Comparison of ENCODE assay signal across 11 cellular contexts in the genomic region with DNA sequence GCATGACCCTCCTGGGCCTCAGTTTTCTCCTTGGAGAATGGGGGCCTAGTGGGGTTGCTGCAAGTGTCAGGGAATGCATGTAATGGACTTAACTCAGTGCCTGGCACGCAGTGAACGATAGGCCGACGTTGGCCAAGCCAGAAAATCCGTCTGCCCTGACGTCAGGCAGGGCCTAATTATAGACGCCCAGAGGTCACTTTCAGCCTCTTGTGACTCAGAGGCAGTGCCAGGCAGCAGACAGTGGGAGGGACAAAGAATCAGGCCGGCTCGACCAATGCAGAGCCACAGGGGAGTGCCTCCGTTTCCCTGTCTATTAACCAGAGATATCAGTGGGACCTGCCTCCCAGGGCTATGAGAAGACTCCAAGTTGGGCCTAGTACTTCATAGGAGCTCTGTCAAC.
A peak's percentile ranks its signal among the peaks of the same experiment; 100 is the strongest.
DNase-seq lines count a peak whose midpoint lies in the region; ATAC-seq and TF ChIP-seq lines count a peak whose summit lies in the region.
"Had no signal": no experiment of that assay in that cellular context is flagged by ENCODE, and none has a peak within 500 bp of the region (broad histone marks: within the 10 kb centered on the region; RNA-seq: fewer than 3 reads in every experiment).

No MANE protein-coding gene starts in this region.

- peak overlapping the region; percentile 74 for H3K18ac ChIP-seq in trophoblast cell (ENCODE audit: low read length)

- H2BK12ac ChIP-seq in trophoblast cell (ENCODE audit: low read length): peak overlapping the region; percentile 79

- ATAC-seq in Right ventricle myocardium inferior (peak; percentile 95), WTC11 (no peak)

- peaks cover 7% of the 10 kb centered on the region for H3K79me1 ChIP-seq in trophoblast cell (ENCODE audit: low read length)

- 0 out of 2 replicates have a peak, but pooled peaks cover 5% of the 10 kb centered on the region for H3K9me3 Mint-ChIP-seq in WTC11

- H3K27ac ChIP-seq in VCaP (peak overlapping the region; percentile 59), trophoblast cell (ENCODE audit: low read depth, low read length) (peak overlapping the region; percentile 1)

- intact Hi-C loops in Right ventricle myocardium inferior (cut with DNase I): no loop called here

- peak overlapping the region; percentile 86 for H3K14ac ChIP-seq in trophoblast cell (ENCODE audit: low read length)

- peak overlapping the region; percentile 45 for H2AFZ ChIP-seq in trophoblast cell (ENCODE audit: insufficient read depth, low read length, poor library complexity)

- H4K8ac ChIP-seq in trophoblast cell (ENCODE audit: low read depth, low read length): peak overlapping the region; percentile 71

- DNase-seq in Ammon's horn (ENCODE audit: low spot score) (peak; percentile 89), Right ventricle myocardium inferior (ENCODE audit: missing footprints) (peak; percentile 83), trophoblast cell (no peak), HT-29 (ENCODE audit: low spot score) (no peak), epidermal melanocyte (ENCODE audit: insufficient read length, low spot score) (no peak), WTC11 (ENCODE audit: low spot score) (no peak)
- DNase-seq in activated CD8-positive, alpha-beta memory T cell treated with anti-CD3 and anti-CD28 coated beads, Interleukin-2, amount 50 U/mL, for 4 hours: no peak
- DNase-seq: DMS153; NCI-H187; stimulated activated naive CD4-positive, alpha-beta T cell treated with Interleukin-2 at 50 U/mL for 16 hours had no signal

- peak overlapping the region; percentile 69 for H4K12ac ChIP-seq in trophoblast cell (ENCODE audit: low read depth, low read length)

- H3K23ac ChIP-seq in trophoblast cell (ENCODE audit: low read length): no peak overlapping the region

- no peak overlapping the region for H3K27ac Mint-ChIP-seq in WTC11

- TF ChIP-seq CTCF in VCaP (conservative IDR thresholded peaks at IDR 0.05) (no peak), WTC11 (IDR thresholded peaks at IDR 0.05) (no peak)

- H3K36me3 Mint-ChIP-seq in WTC11: peaks cover 35% of the 10 kb centered on the region

- H3K4me2 ChIP-seq in trophoblast cell (ENCODE audit: low read length): no peak overlapping the region

- POLR2A ChIA-PET in WTC11 (lab: Charles Lee): no interaction called here

- no peaks in the 10 kb centered on the region for H3K27me3 Mint-ChIP-seq in WTC11 (ENCODE audit: low read depth)

- H3K4ac ChIP-seq in trophoblast cell (ENCODE audit: low read depth, low read length): no peak overlapping the region

- peaks cover 17% of the 10 kb centered on the region for H3K4me1 Mint-ChIP-seq in WTC11

- CTCF ChIA-PET in WTC11 (lab: Charles Lee): no interaction called here

- H2BK5ac ChIP-seq in trophoblast cell (ENCODE audit: low read depth, low read length, poor library complexity): peak overlapping the region; percentile 52

- no peak overlapping the region for H3K4me3 Mint-ChIP-seq in WTC11

- H2BK120ac ChIP-seq in trophoblast cell (ENCODE audit: insufficient read depth, low read length, poor library complexity): peak overlapping the region; percentile 71

- H4K91ac ChIP-seq in trophoblast cell (ENCODE audit: low read depth, low read length): peak overlapping the region; percentile 88

- H3K4me1 ChIP-seq in trophoblast cell (ENCODE audit: control insufficient read depth in 1 of 2, insufficient read depth in 2 of 2, low read length in 2 of 2): peaks cover 10 to 16% of the 10 kb centered on the region in 2 experiments

- peak overlapping the region; percentile 57 for H2AK5ac ChIP-seq in trophoblast cell (ENCODE audit: low read length)

- H3K9me3 ChIP-seq in trophoblast cell (ENCODE audit: insufficient read depth, low read depth, low read length): peaks cover 2% of the 10 kb centered on the region

- H3K27me3 ChIP-seq in trophoblast cell (ENCODE audit: insufficient read depth, low read length): no peaks in the 10 kb centered on the region

- no peaks in the 10 kb centered on the region for H3K79me2 ChIP-seq in trophoblast cell (ENCODE audit: control insufficient read depth, insufficient read depth, low read length, poor library complexity)

- H3K36me3 ChIP-seq in trophoblast cell (ENCODE audit: control insufficient read depth in 1 of 2, insufficient read depth in 2 of 2, low read length in 2 of 2): no peaks in the 10 kb centered on the region

- H3K9ac ChIP-seq in trophoblast cell (ENCODE audit: low read length): no peak overlapping the region

- no peak overlapping the region for H3K4me3 ChIP-seq in trophoblast cell (ENCODE audit: low read depth, low read length)

- no CpG with 5 or more reads among the region's 10 CpGs for WGBS in trophoblast cell (ENCODE audit: extremely low coverage, insufficient coverage, insufficient read length)

TF ChIP-seq in WTC11, 78 proteins besides CTCF, POLR2A, EP300 and RAD21:
- TF ChIP-seq, protein P1, sequence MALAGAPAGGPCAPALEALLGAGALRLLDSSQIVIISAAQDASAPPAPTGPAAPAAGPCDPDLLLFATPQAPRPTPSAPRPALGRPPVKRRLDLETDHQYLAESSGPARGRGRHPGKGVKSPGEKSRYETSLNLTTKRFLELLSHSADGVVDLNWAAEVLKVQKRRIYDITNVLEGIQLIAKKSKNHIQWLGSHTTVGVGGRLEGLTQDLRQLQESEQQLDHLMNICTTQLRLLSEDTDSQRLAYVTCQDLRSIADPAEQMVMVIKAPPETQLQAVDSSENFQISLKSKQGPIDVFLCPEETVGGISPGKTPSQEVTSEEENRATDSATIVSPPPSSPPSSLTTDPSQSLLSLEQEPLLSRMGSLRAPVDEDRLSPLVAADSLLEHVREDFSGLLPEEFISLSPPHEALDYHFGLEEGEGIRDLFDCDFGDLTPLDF (CRISPR knock-in tag; IDR thresholded peaks at IDR 0.05): no peak
- TF ChIP-seq, protein P2, sequence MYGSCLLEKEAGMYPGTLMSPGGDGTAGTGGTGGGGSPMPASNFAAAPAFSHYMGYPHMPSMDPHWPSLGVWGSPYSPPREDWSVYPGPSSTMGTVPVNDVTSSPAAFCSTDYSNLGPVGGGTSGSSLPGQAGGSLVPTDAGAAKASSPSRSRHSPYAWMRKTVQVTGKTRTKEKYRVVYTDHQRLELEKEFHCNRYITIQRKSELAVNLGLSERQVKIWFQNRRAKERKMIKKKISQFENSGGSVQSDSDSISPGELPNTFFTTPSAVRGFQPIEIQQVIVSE (CRISPR knock-in tag; IDR thresholded peaks at IDR 0.05; ENCODE audit: borderline replicate concordance): no peak
- TF ChIP-seq NFE2L1 (CRISPR knock-in tag; IDR thresholded peaks at IDR 0.05): no peak
- no peak for TF ChIP-seq ESRRA (CRISPR knock-in tag; IDR thresholded peaks at IDR 0.05; ENCODE audit: borderline replicate concordance)
- TF ChIP-seq ZNF263 (CRISPR knock-in tag; IDR thresholded peaks at IDR 0.05; ENCODE audit: low read depth): no peak
- TF ChIP-seq, protein P3, sequence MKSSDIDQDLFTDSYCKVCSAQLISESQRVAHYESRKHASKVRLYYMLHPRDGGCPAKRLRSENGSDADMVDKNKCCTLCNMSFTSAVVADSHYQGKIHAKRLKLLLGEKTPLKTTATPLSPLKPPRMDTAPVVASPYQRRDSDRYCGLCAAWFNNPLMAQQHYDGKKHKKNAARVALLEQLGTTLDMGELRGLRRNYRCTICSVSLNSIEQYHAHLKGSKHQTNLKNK (CRISPR knock-in tag; IDR thresholded peaks at IDR 0.05): no peak
- TF ChIP-seq, protein P4, sequence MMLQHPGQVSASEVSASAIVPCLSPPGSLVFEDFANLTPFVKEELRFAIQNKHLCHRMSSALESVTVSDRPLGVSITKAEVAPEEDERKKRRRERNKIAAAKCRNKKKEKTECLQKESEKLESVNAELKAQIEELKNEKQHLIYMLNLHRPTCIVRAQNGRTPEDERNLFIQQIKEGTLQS (CRISPR knock-in tag; conservative IDR thresholded peaks at IDR 0.05): no peak
- TF ChIP-seq ZNF396 (CRISPR knock-in tag; IDR thresholded peaks at IDR 0.05; ENCODE audit: borderline replicate concordance): no peak
- no peak for TF ChIP-seq TEAD1 (CRISPR knock-in tag; IDR thresholded peaks at IDR 0.05)
- TF ChIP-seq, protein P5, sequence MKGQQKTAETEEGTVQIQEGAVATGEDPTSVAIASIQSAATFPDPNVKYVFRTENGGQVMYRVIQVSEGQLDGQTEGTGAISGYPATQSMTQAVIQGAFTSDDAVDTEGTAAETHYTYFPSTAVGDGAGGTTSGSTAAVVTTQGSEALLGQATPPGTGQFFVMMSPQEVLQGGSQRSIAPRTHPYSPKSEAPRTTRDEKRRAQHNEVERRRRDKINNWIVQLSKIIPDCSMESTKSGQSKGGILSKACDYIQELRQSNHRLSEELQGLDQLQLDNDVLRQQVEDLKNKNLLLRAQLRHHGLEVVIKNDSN (CRISPR knock-in tag; IDR thresholded peaks at IDR 0.05): no peak
- TF ChIP-seq, protein P6, sequence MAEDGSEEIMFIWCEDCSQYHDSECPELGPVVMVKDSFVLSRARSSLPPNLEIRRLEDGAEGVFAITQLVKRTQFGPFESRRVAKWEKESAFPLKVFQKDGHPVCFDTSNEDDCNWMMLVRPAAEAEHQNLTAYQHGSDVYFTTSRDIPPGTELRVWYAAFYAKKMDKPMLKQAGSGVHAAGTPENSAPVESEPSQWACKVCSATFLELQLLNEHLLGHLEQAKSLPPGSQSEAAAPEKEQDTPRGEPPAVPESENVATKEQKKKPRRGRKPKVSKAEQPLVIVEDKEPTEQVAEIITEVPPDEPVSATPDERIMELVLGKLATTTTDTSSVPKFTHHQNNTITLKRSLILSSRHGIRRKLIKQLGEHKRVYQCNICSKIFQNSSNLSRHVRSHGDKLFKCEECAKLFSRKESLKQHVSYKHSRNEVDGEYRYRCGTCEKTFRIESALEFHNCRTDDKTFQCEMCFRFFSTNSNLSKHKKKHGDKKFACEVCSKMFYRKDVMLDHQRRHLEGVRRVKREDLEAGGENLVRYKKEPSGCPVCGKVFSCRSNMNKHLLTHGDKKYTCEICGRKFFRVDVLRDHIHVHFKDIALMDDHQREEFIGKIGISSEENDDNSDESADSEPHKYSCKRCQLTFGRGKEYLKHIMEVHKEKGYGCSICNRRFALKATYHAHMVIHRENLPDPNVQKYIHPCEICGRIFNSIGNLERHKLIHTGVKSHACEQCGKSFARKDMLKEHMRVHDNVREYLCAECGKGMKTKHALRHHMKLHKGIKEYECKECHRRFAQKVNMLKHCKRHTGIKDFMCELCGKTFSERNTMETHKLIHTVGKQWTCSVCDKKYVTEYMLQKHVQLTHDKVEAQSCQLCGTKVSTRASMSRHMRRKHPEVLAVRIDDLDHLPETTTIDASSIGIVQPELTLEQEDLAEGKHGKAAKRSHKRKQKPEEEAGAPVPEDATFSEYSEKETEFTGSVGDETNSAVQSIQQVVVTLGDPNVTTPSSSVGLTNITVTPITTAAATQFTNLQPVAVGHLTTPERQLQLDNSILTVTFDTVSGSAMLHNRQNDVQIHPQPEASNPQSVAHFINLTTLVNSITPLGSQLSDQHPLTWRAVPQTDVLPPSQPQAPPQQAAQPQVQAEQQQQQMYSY (CRISPR knock-in tag; IDR thresholded peaks at IDR 0.05): no peak
TF ChIP-seq in WTC11: peak in this region for 0.

Comparison
In these comparisons a context has a peak if more than half of its experiments do, and no peak if none do; other contexts are left out.
1. DNase-seq: peak in Ammon's horn (single experiment) and Right ventricle myocardium inferior (single experiment); none in trophoblast cell (0 of 2), HT-29 (single experiment), activated CD8-positive, alpha-beta memory T cell treated with anti-CD3 and anti-CD28 coated beads, Interleukin-2, amount 50 U/mL, for 4 hours (single experiment), epidermal melanocyte (single experiment) and WTC11 (single experiment).